8 cellular contexts compared by ENCODE assay signal in genomic region chr12:56631790-56632700, GRCh38. TPM values are rescaled to one million over a fixed set of nuclear protein-coding genes. Genes with fewer than 3 reads are reported as not detected.
DNase-seq lines count a peak whose midpoint lies in the region; ATAC-seq and TF ChIP-seq lines count a peak whose summit lies in the region.

No MANE protein-coding gene starts in this region.

- H3K4me1 ChIP-seq in endodermal cell (ENCODE audit: control insufficient read depth, insufficient read depth, low read length): peaks cover 10% of the 10 kb centered on the region

- intact Hi-C loops in CD14-positive monocyte (cut with micrococcal nuclease): no loop called here

- H3K27ac Mint-ChIP-seq in CD14-positive monocyte (peak overlapping the region; percentile 74 to 89 (median 84)), endodermal cell (no peak overlapping the region)

- ATAC-seq in GM21515 (IDR thresholded peaks at IDR 0.05; ENCODE audit: unreplicated experiment) (peak; percentile 20), HG03378 (IDR thresholded peaks at IDR 0.05; ENCODE audit: unreplicated experiment) (no peak)
- no peak for ATAC-seq in stimulated activated naive CD8-positive, alpha-beta T cell treated with anti-CD3 and anti-CD28 coated beads, Interleukin-15, Interleukin-2, amounts not matched to agents 100 U/mL and 50 U/mL, for 24 hours

- H3K4me1 Mint-ChIP-seq in CD14-positive monocyte: peaks cover 73% of the 10 kb centered on the region
- H3K4me1 Mint-ChIP-seq in endodermal cell: peaks cover 50% of the 10 kb centered on the region

- TF ChIP-seq CTCF in CD14-positive monocyte (IDR thresholded peaks at IDR 0.05): no peak
- TF ChIP-seq CTCF in endodermal cell (conservative IDR thresholded peaks at IDR 0.05): no peak

- H3K27me3 Mint-ChIP-seq in CD14-positive monocyte (ENCODE audit: low read depth in 3 of 3) (no peaks in the 10 kb centered on the region), endodermal cell (ENCODE audit: insufficient read depth) (no peaks in the 10 kb centered on the region)

- H3K36me3 ChIP-seq in endodermal cell (ENCODE audit: control insufficient read depth, insufficient read depth, low read length): peaks cover 5% of the 10 kb centered on the region

- DNase-seq in CD14-positive monocyte (ENCODE audit: low spot score) (no peak), NCI-H345 (lab: John Stamatoyannopoulos, UW) (peak; percentile 53), endodermal cell (peak; percentile 90), midbrain (lab: John Stamatoyannopoulos, UW) (peak; percentile 10)
- DNase-seq in activated CD8-positive, alpha-beta memory T cell treated with anti-CD3 and anti-CD28 coated beads, Interleukin-2, amount 50 U/mL, for 4 hours: peak; percentile 71
- peak; percentile 70 for DNase-seq in stimulated activated naive CD8-positive, alpha-beta T cell treated with anti-CD3 and anti-CD28 coated beads, Interleukin-15, Interleukin-2, amounts not matched to agents 100 U/mL and 50 U/mL, for 24 hours

- H3K9me3 ChIP-seq in endodermal cell (ENCODE audit: control insufficient read depth, low read length): no peaks in the 10 kb centered on the region

- peak overlapping the region; percentile 98 for H3K4me3 ChIP-seq in endodermal cell (ENCODE audit: low read length)

- no peak overlapping the region for H3K9ac ChIP-seq in endodermal cell (ENCODE audit: extremely low read depth, low read length, poor library complexity, severe bottlenecking)

- H3K36me3 Mint-ChIP-seq in CD14-positive monocyte (peaks cover 4 to 14% of the 10 kb centered on the region in 2 donors), endodermal cell (ENCODE audit: low read depth) (peaks cover 3% of the 10 kb centered on the region)

- no peaks in the 10 kb centered on the region for H3K9me3 Mint-ChIP-seq in CD14-positive monocyte
- no peaks in the 10 kb centered on the region for H3K9me3 Mint-ChIP-seq in endodermal cell

- peak overlapping the region; percentile 66 for H3K27ac ChIP-seq in endodermal cell (ENCODE audit: low read depth, low read length)

- no peaks in the 10 kb centered on the region for H3K27me3 ChIP-seq in endodermal cell (ENCODE audit: control insufficient read depth, insufficient read depth, low read length, poor library complexity, severe bottlenecking)

- peak overlapping the region; percentile 68 to 99 for H3K4me3 Mint-ChIP-seq in CD14-positive monocyte
- peak overlapping the region; percentile 92 for H3K4me3 Mint-ChIP-seq in endodermal cell

- WGBS in endodermal cell (ENCODE audit: insufficient coverage in 1 of 2, insufficient read length in 1 of 2), 2 experiments: 12% methylated on average over 13 of the region's 13 CpGs; no CpG with 5 or more reads in 1 of the 2 experiments

RNA-seq across cellular contexts. Expression of gene BAZ2A, which starts 1.9 kb away (rescaled TPM):
- polyA plus RNA-seq in CD14-positive monocyte: 10 to 100 TPM in 1 of 2 donors, 1 to 10 TPM in 1; 8.9 to 21.1 TPM
- total RNA-seq in endodermal cell: 100 to 1,000 TPM; 125 to 137 TPM
- polyA plus RNA-seq in endodermal cell (2013, experiment 1 of 2): 93.1 TPM
- 89.0 TPM for polyA plus RNA-seq in endodermal cell (2013, experiment 2 of 2)

RNA-seq across cellular contexts. Expression of gene ATP5F1B, which starts 13.7 kb away (rescaled TPM):
- 1,000 to 10,000 TPM; 1,038 to 1,093 TPM for polyA plus RNA-seq in CD14-positive monocyte
- 100 to 1,000 TPM; 653 to 681 TPM for total RNA-seq in endodermal cell
- 736 TPM for polyA plus RNA-seq in endodermal cell (2013, experiment 1 of 2)
- polyA plus RNA-seq in endodermal cell (2013, experiment 2 of 2): 668 TPM

RNA-seq across cellular contexts. Expression of gene PTGES3, which starts 56.0 kb away (rescaled TPM):
- 100 to 1,000 TPM; 187 to 232 TPM for polyA plus RNA-seq in CD14-positive monocyte
- 100 to 1,000 TPM; 275 to 320 TPM for total RNA-seq in endodermal cell
- polyA plus RNA-seq in endodermal cell (2013, experiment 1 of 2): 328 TPM
- polyA plus RNA-seq in endodermal cell (2013, experiment 2 of 2): 314 TPM
